Comparison of ENCODE assay signal across 19 cellular contexts in the genomic region with DNA sequence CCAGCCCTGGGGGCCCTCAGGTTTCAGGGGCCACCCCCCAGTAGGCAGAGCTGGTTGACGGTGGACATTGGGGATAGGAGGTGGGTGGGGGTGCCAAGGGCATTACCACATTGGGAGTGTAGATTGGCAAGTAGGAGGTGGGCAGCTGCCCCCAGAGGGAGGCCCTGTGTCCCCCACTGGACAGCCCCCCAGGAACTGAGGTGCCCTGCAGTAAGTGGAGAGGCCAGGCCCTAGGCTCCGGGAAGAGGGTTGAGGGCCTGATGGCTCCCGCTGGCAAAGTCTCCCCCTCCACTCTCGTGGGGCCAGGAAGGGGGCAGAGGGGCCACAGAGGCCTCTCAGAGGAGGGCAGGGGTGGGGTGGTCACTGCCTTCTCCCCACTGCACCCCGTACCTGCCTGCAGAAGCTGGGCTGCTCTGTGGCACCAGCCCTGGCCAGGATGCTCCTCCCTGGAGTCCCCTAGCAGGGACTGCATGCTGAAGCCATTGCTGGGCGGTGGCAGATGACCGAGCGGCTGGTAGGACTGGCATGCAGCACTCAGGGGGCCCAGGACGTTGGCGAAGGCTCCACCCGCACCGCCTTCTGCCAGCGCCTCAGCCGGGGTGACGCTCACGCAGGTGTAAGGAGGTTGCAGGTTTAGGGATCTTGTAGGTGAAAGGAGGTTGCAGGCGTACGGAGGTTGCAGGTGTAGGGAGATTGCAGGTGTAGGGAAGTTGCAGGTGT.
DNase-seq lines count a peak whose midpoint lies in the region; ATAC-seq and TF ChIP-seq lines count a peak whose summit lies in the region.
"Had no signal": no experiment of that assay in that cellular context is flagged by ENCODE, and none has a peak within 500 bp of the region (broad histone marks: within the 10 kb centered on the region; RNA-seq: fewer than 3 reads in every experiment).

No MANE protein-coding gene starts in this region.

- POLR2A ChIA-PET in WTC11 (lab: Charles Lee) = no interaction called here

- H3K27ac ChIP-seq in lower lobe of right lung = peak overlapping the region; percentile 65
- H3K27ac ChIP-seq in stomach = peak overlapping the region in 3 of 5 donors; percentile 64 to 76 (median 75)
- no peak overlapping the region for H3K27ac ChIP-seq in SJCRH30
- H3K27ac ChIP-seq: adrenal gland; BLaER1 treated with 17β-estradiol and CSF1 and Interleukin-3, amounts not matched to agents 10 nM and 100 nM; cardiac muscle cell; neutrophil had no signal

- no peak for TF ChIP-seq EP300 in stomach (IDR thresholded peaks at IDR 0.05)

- no peaks in the 10 kb centered on the region for H3K9me3 Mint-ChIP-seq in activated T-cell treated with anti-CD3 and anti-CD28 coated beads, Interleukin-2, amount 50 U/mL, for 24 hours
- no peaks in the 10 kb centered on the region for H3K9me3 Mint-ChIP-seq in activated T-cell treated with anti-CD3 and anti-CD28 coated beads, Interleukin-2, amount 50 U/mL, for 72 hours
- peaks cover 6% of the 10 kb centered on the region for H3K9me3 Mint-ChIP-seq in WTC11
- H3K9me3 Mint-ChIP-seq: type B pancreatic cell had no signal

- H3K4me3 Mint-ChIP-seq in activated T-cell treated with anti-CD3 and anti-CD28 coated beads, Interleukin-2, amount 50 U/mL, for 24 hours = no peak overlapping the region
- H3K4me3 Mint-ChIP-seq in activated T-cell treated with anti-CD3 and anti-CD28 coated beads, Interleukin-2, amount 50 U/mL, for 72 hours = no peak overlapping the region
- H3K4me3 Mint-ChIP-seq in WTC11 = no peak overlapping the region
- H3K4me3 Mint-ChIP-seq: type B pancreatic cell had no signal

- intact Hi-C loops in lower lobe of right lung (cut with DNase I) = no loop called here
- intact Hi-C loops in stomach (cut with DNase I; ENCODE audit: low total_unique reads) = no loop called here

- no peaks in the 10 kb centered on the region for H3K9me3 ChIP-seq in lower lobe of right lung
- no peaks in the 10 kb centered on the region for H3K9me3 ChIP-seq in stomach
- H3K9me3 ChIP-seq in SJCRH30 (replicated peaks) = no peaks in the 10 kb centered on the region; the same call in 1 of the 2 replicates
- H3K9me3 ChIP-seq: adrenal gland, neutrophil had no signal

- no peak for TF ChIP-seq POLR2A in stomach (IDR thresholded peaks at IDR 0.05)

- CTCF ChIA-PET in WTC11 (lab: Charles Lee) = interaction anchor here (1.8 kb wide), 1 partner anchor 115 kb away, joined by 5 read pairs; no protein-coding TSS in a partner anchor

- H3K36me3 ChIP-seq in lower lobe of right lung = peaks cover 71% of the 10 kb centered on the region
- H3K36me3 ChIP-seq in stomach = peaks cover 21 to 99% (median 93%) of the 10 kb centered on the region in 4 donors
- H3K36me3 ChIP-seq in SJCRH30 = peaks cover 43% of the 10 kb centered on the region

- peaks cover 4% of the 10 kb centered on the region for H3K4me1 Mint-ChIP-seq in activated T-cell treated with anti-CD3 and anti-CD28 coated beads, Interleukin-2, amount 50 U/mL, for 24 hours (ENCODE audit: low read depth)
- no peaks in the 10 kb centered on the region for H3K4me1 Mint-ChIP-seq in activated T-cell treated with anti-CD3 and anti-CD28 coated beads, Interleukin-2, amount 50 U/mL, for 72 hours (ENCODE audit: low read depth)
- peaks cover 21% of the 10 kb centered on the region for H3K4me1 Mint-ChIP-seq in WTC11

- H3K27ac Mint-ChIP-seq in activated T-cell treated with anti-CD3 and anti-CD28 coated beads, Interleukin-2, amount 50 U/mL, for 24 hours = peak overlapping the region; percentile 27
- no peak overlapping the region for H3K27ac Mint-ChIP-seq in activated T-cell treated with anti-CD3 and anti-CD28 coated beads, Interleukin-2, amount 50 U/mL, for 72 hours
- H3K27ac Mint-ChIP-seq in WTC11 = peak overlapping the region; percentile 55; the same call in 1 of the 2 replicates
- H3K27ac Mint-ChIP-seq: type B pancreatic cell had no signal

- no peaks in the 10 kb centered on the region for H3K27me3 Mint-ChIP-seq in activated T-cell treated with anti-CD3 and anti-CD28 coated beads, Interleukin-2, amount 50 U/mL, for 24 hours
- no peaks in the 10 kb centered on the region for H3K27me3 Mint-ChIP-seq in activated T-cell treated with anti-CD3 and anti-CD28 coated beads, Interleukin-2, amount 50 U/mL, for 72 hours (ENCODE audit: low read depth)
- no peaks in the 10 kb centered on the region for H3K27me3 Mint-ChIP-seq in WTC11 (ENCODE audit: low read depth)
- H3K27me3 Mint-ChIP-seq: type B pancreatic cell had no signal

- WGBS in stomach, 5 donors = 85 to 91% (median 90%) methylated on average over 12 to 18 of the region's 18 CpGs

- peaks cover 43% of the 10 kb centered on the region for H3K36me3 Mint-ChIP-seq in activated T-cell treated with anti-CD3 and anti-CD28 coated beads, Interleukin-2, amount 50 U/mL, for 24 hours (ENCODE audit: low read depth)
- peaks cover 2 to 19% of the 10 kb centered on the region in 2 donors for H3K36me3 Mint-ChIP-seq in activated T-cell treated with anti-CD3 and anti-CD28 coated beads, Interleukin-2, amount 50 U/mL, for 72 hours (ENCODE audit: insufficient read depth in 2 of 2)
- peaks cover 47% of the 10 kb centered on the region for H3K36me3 Mint-ChIP-seq in WTC11

- DNase-seq in activated T-cell treated with anti-CD3 and anti-CD28 coated beads, Interleukin-2, amount 50 U/mL, for 24 hours = no peak
- DNase-seq in activated T-cell treated with anti-CD3 and anti-CD28 coated beads, Interleukin-2, amount 50 U/mL, for 72 hours = no peak
- DNase-seq in WTC11 (ENCODE audit: low spot score) (no peak), lower lobe of right lung (no peak), stomach (no peak), HUDEP-2 (lab: John Stamatoyannopoulos, UW; ENCODE audit: unreplicated experiment in 76 of 76) (no peak), SHP77 (lab: John Stamatoyannopoulos, UW) (no peak), SJCRH30 (no peak)
- DNase-seq: foreskin melanocyte; mesendoderm; NCI-H524; Right ventricle myocardium superior; stimulated activated naive CD4-positive, alpha-beta T cell had no signal

- H3K27me3 ChIP-seq in lower lobe of right lung (ENCODE audit: low read depth) = no peaks in the 10 kb centered on the region
- no peaks in the 10 kb centered on the region for H3K27me3 ChIP-seq in stomach
- H3K27me3 ChIP-seq in SJCRH30 = no peaks in the 10 kb centered on the region
- H3K27me3 ChIP-seq: adrenal gland; BLaER1 treated with 17β-estradiol and CSF1 and Interleukin-3, amounts not matched to agents 10 nM and 100 nM; cardiac muscle cell; dorsolateral prefrontal cortex; neutrophil had no signal

- TF ChIP-seq CTCF in WTC11 (IDR thresholded peaks at IDR 0.05) (no peak), lower lobe of right lung (IDR thresholded peaks at IDR 0.05) (no peak), stomach (IDR thresholded peaks at IDR 0.05) (no peak)

- H3K4me3 ChIP-seq in lower lobe of right lung (peak overlapping the region; percentile 29), stomach (peak overlapping the region in 1 of 4 donors; percentile 27), SJCRH30 (no peak overlapping the region)
- H3K4me3 ChIP-seq: adrenal gland; BLaER1 treated with 17β-estradiol and CSF1 and Interleukin-3, amounts not matched to agents 10 nM and 100 nM; cardiac muscle cell; dorsolateral prefrontal cortex had no signal

- no peaks in the 10 kb centered on the region for H3K4me1 ChIP-seq in lower lobe of right lung
- peaks cover 6 to 37% (median 24%) of the 10 kb centered on the region in 4 donors for H3K4me1 ChIP-seq in stomach
- peaks cover 17% of the 10 kb centered on the region for H3K4me1 ChIP-seq in SJCRH30
- H3K4me1 ChIP-seq: adrenal gland had no signal

- ATAC-seq in activated T-cell treated with anti-CD3 and anti-CD28 coated beads, Interleukin-2, amount 50 U/mL, for 72 hours (replicated peaks in 1 of 2) = no peak
- ATAC-seq in WTC11 = no peak
- peak; percentile 10 to 17 for ATAC-seq in lower lobe of right lung

TF ChIP-seq in WTC11, 78 proteins besides CTCF, POLR2A, EP300 and RAD21 (continues in another document):
- TF ChIP-seq NR3C1 (CRISPR knock-in tag; conservative IDR thresholded peaks at IDR 0.05; ENCODE audit: low read depth) (no peak), GRHL2 (CRISPR knock-in tag; IDR thresholded peaks at IDR 0.05; ENCODE audit: insufficient replicate concordance, severe bottlenecking) (no peak), RORB (CRISPR knock-in tag; IDR thresholded peaks at IDR 0.05) (no peak), FOXK1 (CRISPR knock-in tag; IDR thresholded peaks at IDR 0.05) (no peak), GABPB1 (CRISPR knock-in tag; IDR thresholded peaks at IDR 0.05) (no peak), TCF7 (CRISPR knock-in tag; IDR thresholded peaks at IDR 0.05; ENCODE audit: low read depth) (no peak), ZBTB21 (CRISPR knock-in tag; IDR thresholded peaks at IDR 0.05; ENCODE audit: borderline replicate concordance) (no peak), ZNF396 (CRISPR knock-in tag; IDR thresholded peaks at IDR 0.05; ENCODE audit: borderline replicate concordance) (no peak), ATF2 (CRISPR knock-in tag; IDR thresholded peaks at IDR 0.05; ENCODE audit: borderline replicate concordance, low read depth) (no peak), IRF1 (CRISPR knock-in tag; IDR thresholded peaks at IDR 0.05) (no peak)

Comparison
In these comparisons a context has a peak if more than half of its experiments do, and no peak if none do; other contexts are left out.
1. ATAC-seq: peak in lower lobe of right lung (2 of 2); none in activated T-cell treated with anti-CD3 and anti-CD28 coated beads, Interleukin-2, amount 50 U/mL, for 72 hours (0 of 2) and WTC11 (single experiment).